Comparison of ENCODE assay signal across 16 cellular contexts in genomic region chr10:78010278-78010677, GRCh38. TPM values are rescaled to one million over a fixed set of nuclear protein-coding genes. Genes with fewer than 3 reads are reported as not detected.
DNase-seq lines count a peak whose midpoint lies in the region; ATAC-seq and TF ChIP-seq lines count a peak whose summit lies in the region.
"Had no signal": no experiment of that assay in that cellular context is flagged by ENCODE, and none has a peak within 500 bp of the region (broad histone marks: within the 10 kb centered on the region; RNA-seq: fewer than 3 reads in every experiment).

No MANE protein-coding gene starts in this region.

- intact Hi-C loops in testis (cut with DNase I; ENCODE audit: low total_unique reads), result no loop called here

- H3K36me3 Mint-ChIP-seq in stimulated activated effector memory CD8-positive, alpha-beta T cell treated with anti-CD3 and anti-CD28 coated beads, Interleukin-12 subunit alpha, Interleukin-12 subunit beta, amount 100 ng/mL, for 72 hours, result peaks cover 100% of the 10 kb centered on the region

- DNase-seq in LNCaP clone FGC (ENCODE audit: low read depth), result peak; percentile 46
- peak in 5 of 61 donors; percentile 10 to 47 (median 25) for DNase-seq in caudate nucleus (lab: John Stamatoyannopoulos, UW)
- no peak for DNase-seq in stimulated activated effector memory CD8-positive, alpha-beta T cell treated with anti-CD3 and anti-CD28 coated beads, Interleukin-12 subunit alpha, Interleukin-12 subunit beta, amount 100 ng/mL, for 72 hours (ENCODE audit: low spot score in 2 of 2)
- no peak for DNase-seq in GM10248 (ENCODE audit: extremely low spot score)
- DNase-seq in NCI-H2171 (lab: John Stamatoyannopoulos, UW), result no peak
- no peak for DNase-seq in testis
- DNase-seq: C1 segment of cervical spinal cord; Calu3; CD4-positive, alpha-beta memory T cell; COR-L47; DMS53; DMS79 treated with DMSO at 0.1 percent for 48 hours; GF-D8; GM23248; H7; HCEC 1CT had no signal

- no peaks in the 10 kb centered on the region for H3K27me3 ChIP-seq in testis

- H3K4me3 Mint-ChIP-seq in stimulated activated effector memory CD8-positive, alpha-beta T cell treated with anti-CD3 and anti-CD28 coated beads, Interleukin-12 subunit alpha, Interleukin-12 subunit beta, amount 100 ng/mL, for 72 hours, result no peak overlapping the region
- H3K4me3 Mint-ChIP-seq: CD4-positive, alpha-beta memory T cell had no signal

- 82 to 86% methylated on average over 7 of the region's 7 CpGs for WGBS in testis, 2 donors

- no peaks in the 10 kb centered on the region for H3K36me3 ChIP-seq in testis (ENCODE audit: low read depth, missing control alignments)

- POLR2A ChIA-PET in GM10248 (lab: Yijun Ruan, JAX), result no interaction called here

- H3K4me1 ChIP-seq in testis, result no peaks in the 10 kb centered on the region

- no peaks in the 10 kb centered on the region for H3K9me3 ChIP-seq in testis

- TF ChIP-seq CTCF in LNCaP clone FGC (IDR thresholded peaks at IDR 0.05; ENCODE audit: control insufficient read depth, extremely low read depth, insufficient read depth), result no peak
- no peak for TF ChIP-seq CTCF in GM10248 (IDR thresholded peaks at IDR 0.05; ENCODE audit: control extremely low read depth, extremely low read depth, low read depth, missing control alignments)
- TF ChIP-seq CTCF in testis (IDR thresholded peaks at IDR 0.05), result no peak

- CTCF ChIA-PET in GM10248 (lab: Yijun Ruan, JAX), result interaction anchor here (1.8 kb wide), 1 partner anchor 17 kb away, joined by 3 read pairs; no protein-coding TSS in a partner anchor

- H3K9me3 Mint-ChIP-seq in stimulated activated effector memory CD8-positive, alpha-beta T cell treated with anti-CD3 and anti-CD28 coated beads, Interleukin-12 subunit alpha, Interleukin-12 subunit beta, amount 100 ng/mL, for 72 hours, result no peaks in the 10 kb centered on the region
- H3K9me3 Mint-ChIP-seq: CD4-positive, alpha-beta memory T cell had no signal

- no peak overlapping the region for H3K4me3 ChIP-seq in LNCaP clone FGC (ENCODE audit: low read depth, low read length)
- no peak overlapping the region for H3K4me3 ChIP-seq in testis
- H3K4me3 ChIP-seq: GM23248 had no signal

- H3K27ac Mint-ChIP-seq in stimulated activated effector memory CD8-positive, alpha-beta T cell treated with anti-CD3 and anti-CD28 coated beads, Interleukin-12 subunit alpha, Interleukin-12 subunit beta, amount 100 ng/mL, for 72 hours, result peak overlapping the region; percentile 64

- H3K4me1 Mint-ChIP-seq in stimulated activated effector memory CD8-positive, alpha-beta T cell treated with anti-CD3 and anti-CD28 coated beads, Interleukin-12 subunit alpha, Interleukin-12 subunit beta, amount 100 ng/mL, for 72 hours, result no peaks in the 10 kb centered on the region

- H3K27ac ChIP-seq in caudate nucleus (ENCODE audit: low read depth, low read length) (peak overlapping the region; percentile 52), testis (no peak overlapping the region)
- H3K27ac ChIP-seq: GM23248 had no signal

- no peak for ATAC-seq in stimulated activated effector memory CD8-positive, alpha-beta T cell treated with anti-CD3 and anti-CD28 coated beads, Interleukin-12 subunit alpha, Interleukin-12 subunit beta, amount 100 ng/mL, for 72 hours

- TF ChIP-seq POLR2A in testis (IDR thresholded peaks at IDR 0.05), result no peak

RNA-seq across cellular contexts. Expression of gene POLR3A, which starts 19.0 kb away (rescaled TPM):
- 10 to 100 TPM; 20.9 to 23.0 TPM for total RNA-seq in testis
- polyA plus RNA-seq in testis (ENCODE audit: insufficient read depth, low read depth, low replicate concordance), result 16.1 TPM

RNA-seq across cellular contexts. Expression of gene RPS24, which starts 23.4 kb away (rescaled TPM):
- 1,000 to 10,000 TPM in 1 of 2 donors, 100 to 1,000 TPM in 1; 971 to 1,548 TPM for total RNA-seq in testis
- 1,406 TPM for polyA plus RNA-seq in testis (ENCODE audit: insufficient read depth, low read depth, low replicate concordance)
